Comparison of ENCODE assay signal across 8 cellular contexts in the genomic region with DNA sequence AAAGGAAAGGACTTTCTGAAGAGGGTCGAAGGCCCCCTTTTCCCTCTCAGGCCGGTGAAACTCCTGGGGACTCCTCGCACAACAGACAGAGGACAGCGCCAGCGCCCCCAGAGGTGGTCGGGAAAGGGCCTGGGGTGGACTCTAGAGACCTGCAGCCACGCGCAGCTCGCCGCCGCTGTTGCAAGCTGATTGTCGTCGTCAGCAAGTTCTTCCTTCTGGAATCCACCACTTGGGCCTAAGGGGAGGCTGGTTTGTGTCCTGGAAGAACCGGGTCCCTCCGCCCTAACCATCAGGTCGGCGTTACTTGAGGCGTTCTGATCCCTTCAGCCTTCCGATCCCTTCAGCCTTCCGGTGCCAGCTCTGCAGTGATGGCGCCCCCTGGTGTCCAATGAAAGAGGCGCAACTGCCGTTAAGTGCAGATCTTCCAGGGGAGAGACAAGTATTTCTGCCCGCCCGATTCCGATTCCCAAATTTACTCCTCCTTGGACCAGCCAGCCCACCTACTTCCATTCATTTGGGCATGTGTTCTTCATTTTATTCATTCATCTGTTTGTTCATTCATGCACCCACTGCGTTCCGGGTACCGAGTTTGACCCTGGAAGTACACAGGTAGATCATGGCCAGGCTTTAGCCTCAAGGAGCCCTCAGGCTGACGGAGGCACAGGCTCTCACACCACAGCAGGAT.
DNase-seq lines count a peak whose midpoint lies in the region; ATAC-seq and TF ChIP-seq lines count a peak whose summit lies in the region.

No MANE protein-coding gene starts in this region.

- ATAC-seq in GM18520 (IDR thresholded peaks at IDR 0.05; ENCODE audit: unreplicated experiment) = no peak

- CTCF ChIA-PET in HEK293 (lab: Yijun Ruan, JAX) = interaction anchor here (0.6 to 3.2 kb wide), 61 partner anchors 7 to 1031 kb away, joined by 3 to 34 read pairs (median 4); a partner anchor contains a TSS

- no peaks in the 10 kb centered on the region for H3K36me3 ChIP-seq in HEK293 (ENCODE audit: control insufficient read depth in 2 of 2, insufficient read depth in 1 of 2, low read length in 2 of 2)
- H3K36me3 ChIP-seq in endodermal cell (ENCODE audit: control insufficient read depth, insufficient read depth, low read length) = no peaks in the 10 kb centered on the region
- H3K36me3 ChIP-seq in mesodermal cell (ENCODE audit: control insufficient read depth, insufficient read depth, low read length) = no peaks in the 10 kb centered on the region

- H3K36me3 Mint-ChIP-seq in CD14-positive monocyte (no peaks in the 10 kb centered on the region), endodermal cell (ENCODE audit: low read depth) (no peaks in the 10 kb centered on the region)

- H3K9me3 ChIP-seq in HEK293 (ENCODE audit: control insufficient read depth, insufficient read depth, low read depth, low read length) = no peaks in the 10 kb centered on the region
- peaks cover 6% of the 10 kb centered on the region for H3K9me3 ChIP-seq in endodermal cell (ENCODE audit: control insufficient read depth, low read length)
- H3K9me3 ChIP-seq in mesodermal cell (ENCODE audit: control insufficient read depth, low read length) = no peaks in the 10 kb centered on the region

- intact Hi-C loops in CD14-positive monocyte (cut with micrococcal nuclease) = loop anchor here (2.0 to 5.0 kb wide), 2 partner anchors 394 to 397 kb away; no protein-coding TSS in a partner anchor

- 13 to 14% methylated on average over 13 to 30 of the region's 30 CpGs for WGBS in endodermal cell (ENCODE audit: insufficient coverage in 1 of 2, insufficient read length in 1 of 2), 2 experiments
- 11% methylated on average over 28 to 30 of the region's 30 CpGs for WGBS in mesodermal cell (ENCODE audit: insufficient coverage in 2 of 2), 2 experiments

- H3K27ac Mint-ChIP-seq in CD14-positive monocyte (peak overlapping the region in 1 of 7 donors; percentile 33), endodermal cell (no peak overlapping the region)

- H3K27me3 Mint-ChIP-seq in CD14-positive monocyte (ENCODE audit: low read depth in 3 of 3) (peaks cover 18 to 30% (median 29%) of the 10 kb centered on the region in 3 donors), endodermal cell (ENCODE audit: insufficient read depth) (peaks cover 45% of the 10 kb centered on the region)

- TF ChIP-seq CTCF in CD14-positive monocyte (IDR thresholded peaks at IDR 0.05) = peak; percentile 89
- TF ChIP-seq CTCF in HEK293 (tag by site-specific recombination; IDR thresholded peaks at IDR 0.05) = peak; percentile 94
- peak; percentile 94 for TF ChIP-seq CTCF in endodermal cell (conservative IDR thresholded peaks at IDR 0.05)

- H3K9me3 Mint-ChIP-seq in CD14-positive monocyte (peaks cover 2 to 11% (median 6%) of the 10 kb centered on the region in 7 donors), endodermal cell (peaks cover 5% of the 10 kb centered on the region)

- DNase-seq in CD14-positive monocyte (ENCODE audit: low spot score) = no peak
- peak; percentile 29 for DNase-seq in NCI-H774 (lab: John Stamatoyannopoulos, UW)
- DNase-seq in activated CD8-positive, alpha-beta memory T cell treated with anti-CD3 and anti-CD28 coated beads, Interleukin-2, amount 50 U/mL, for 1 hour (ENCODE audit: extremely low read depth) = peak; percentile 25
- DNase-seq in endodermal cell = peak; percentile 95
- peak; percentile 31 to 51 for DNase-seq in stimulated activated CD8-positive, alpha-beta memory T cell treated with anti-CD3 and anti-CD28 coated beads, Interleukin-15, amount 100 ng/mL, for 4 hours (ENCODE audit: low read depth in 2 of 2)

- H3K27me3 ChIP-seq in endodermal cell (ENCODE audit: control insufficient read depth, insufficient read depth, low read length, poor library complexity, severe bottlenecking) = peaks cover 45% of the 10 kb centered on the region

- H3K4me1 ChIP-seq in HEK293 (ENCODE audit: control insufficient read depth, insufficient read depth, low read length) (no peaks in the 10 kb centered on the region), endodermal cell (ENCODE audit: control insufficient read depth, insufficient read depth, low read length) (no peaks in the 10 kb centered on the region), mesodermal cell (ENCODE audit: control insufficient read depth, insufficient read depth, low read length, poor library complexity, severe bottlenecking) (no peaks in the 10 kb centered on the region)

- H3K4me3 Mint-ChIP-seq in CD14-positive monocyte = peak overlapping the region; percentile 65 to 79
- peak overlapping the region; percentile 36 for H3K4me3 Mint-ChIP-seq in endodermal cell

- peaks cover 11% of the 10 kb centered on the region for H3K4me1 Mint-ChIP-seq in CD14-positive monocyte
- no peaks in the 10 kb centered on the region for H3K4me1 Mint-ChIP-seq in endodermal cell

- POLR2A ChIA-PET in HEK293 (lab: Yijun Ruan, JAX) = no interaction called here

- peak overlapping the region; percentile 51 for H3K4me3 ChIP-seq in HEK293 (ENCODE audit: low read depth, low read length)
- peak overlapping the region; percentile 72 for H3K4me3 ChIP-seq in endodermal cell (ENCODE audit: low read length)
- peak overlapping the region; percentile 31 for H3K4me3 ChIP-seq in mesodermal cell (ENCODE audit: extremely low read depth, insufficient read depth, low read length, poor library complexity, severe bottlenecking)

- H3K9ac ChIP-seq in endodermal cell (ENCODE audit: extremely low read depth, low read length, poor library complexity, severe bottlenecking) = no peak overlapping the region

- H3K27ac ChIP-seq in HEK293 (ENCODE audit: extremely low read depth, low read depth, low read length) = no peak overlapping the region
- no peak overlapping the region for H3K27ac ChIP-seq in endodermal cell (ENCODE audit: low read depth, low read length)
- H3K27ac ChIP-seq in mesodermal cell (ENCODE audit: low read depth, low read length, severe bottlenecking) = no peak overlapping the region

TF ChIP-seq in HEK293, 187 proteins besides CTCF, POLR2A, EP300 and RAD21 (continues in another document):
- TF ChIP-seq BCL11A (tag by site-specific recombination; IDR thresholded peaks at IDR 0.05; ENCODE audit: low read depth) (0 out of 2 replicates have a peak, but pooled peaks have one; percentile 23), ZNF2 (tag by site-specific recombination; IDR thresholded peaks at IDR 0.05) (peak; percentile 85), ZBTB17 (tag by site-specific recombination; IDR thresholded peaks at IDR 0.05) (peak; percentile 85), ZNF341 (tag by site-specific recombination; IDR thresholded peaks at IDR 0.05; ENCODE audit: low read depth) (0 out of 2 replicates have a peak, but pooled peaks have one; percentile 37), ZNF302 (tag by site-specific recombination; IDR thresholded peaks at IDR 0.05; ENCODE audit: low read depth) (no peak), ZNF843 (tag by site-specific recombination; IDR thresholded peaks at IDR 0.05) (no peak)
- TF ChIP-seq, protein P1, sequence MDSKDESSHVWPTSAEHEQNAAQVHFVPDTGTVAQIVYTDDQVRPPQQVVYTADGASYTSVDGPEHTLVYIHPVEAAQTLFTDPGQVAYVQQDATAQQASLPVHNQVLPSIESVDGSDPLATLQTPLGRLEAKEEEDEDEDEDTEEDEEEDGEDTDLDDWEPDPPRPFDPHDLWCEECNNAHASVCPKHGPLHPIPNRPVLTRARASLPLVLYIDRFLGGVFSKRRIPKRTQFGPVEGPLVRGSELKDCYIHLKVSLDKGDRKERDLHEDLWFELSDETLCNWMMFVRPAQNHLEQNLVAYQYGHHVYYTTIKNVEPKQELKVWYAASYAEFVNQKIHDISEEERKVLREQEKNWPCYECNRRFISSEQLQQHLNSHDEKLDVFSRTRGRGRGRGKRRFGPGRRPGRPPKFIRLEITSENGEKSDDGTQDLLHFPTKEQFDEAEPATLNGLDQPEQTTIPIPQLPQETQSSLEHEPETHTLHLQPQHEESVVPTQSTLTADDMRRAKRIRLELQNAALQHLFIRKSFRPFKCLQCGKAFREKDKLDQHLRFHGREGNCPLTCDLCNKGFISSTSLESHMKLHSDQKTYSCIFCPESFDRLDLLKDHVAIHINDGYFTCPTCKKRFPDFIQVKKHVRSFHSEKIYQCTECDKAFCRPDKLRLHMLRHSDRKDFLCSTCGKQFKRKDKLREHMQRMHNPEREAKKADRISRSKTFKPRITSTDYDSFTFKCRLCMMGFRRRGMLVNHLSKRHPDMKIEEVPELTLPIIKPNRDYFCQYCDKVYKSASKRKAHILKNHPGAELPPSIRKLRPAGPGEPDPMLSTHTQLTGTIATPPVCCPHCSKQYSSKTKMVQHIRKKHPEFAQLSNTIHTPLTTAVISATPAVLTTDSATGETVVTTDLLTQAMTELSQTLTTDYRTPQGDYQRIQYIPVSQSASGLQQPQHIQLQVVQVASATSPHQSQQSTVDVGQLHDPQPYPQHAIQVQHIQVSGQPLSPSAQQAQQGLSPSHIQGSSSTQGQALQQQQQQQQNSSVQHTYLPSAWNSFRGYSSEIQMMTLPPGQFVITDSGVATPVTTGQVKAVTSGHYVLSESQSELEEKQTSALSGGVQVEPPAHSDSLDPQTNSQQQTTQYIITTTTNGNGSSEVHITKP (tag by site-specific recombination; IDR thresholded peaks at IDR 0.05) = peak; percentile 81
- TF ChIP-seq, protein P2, sequence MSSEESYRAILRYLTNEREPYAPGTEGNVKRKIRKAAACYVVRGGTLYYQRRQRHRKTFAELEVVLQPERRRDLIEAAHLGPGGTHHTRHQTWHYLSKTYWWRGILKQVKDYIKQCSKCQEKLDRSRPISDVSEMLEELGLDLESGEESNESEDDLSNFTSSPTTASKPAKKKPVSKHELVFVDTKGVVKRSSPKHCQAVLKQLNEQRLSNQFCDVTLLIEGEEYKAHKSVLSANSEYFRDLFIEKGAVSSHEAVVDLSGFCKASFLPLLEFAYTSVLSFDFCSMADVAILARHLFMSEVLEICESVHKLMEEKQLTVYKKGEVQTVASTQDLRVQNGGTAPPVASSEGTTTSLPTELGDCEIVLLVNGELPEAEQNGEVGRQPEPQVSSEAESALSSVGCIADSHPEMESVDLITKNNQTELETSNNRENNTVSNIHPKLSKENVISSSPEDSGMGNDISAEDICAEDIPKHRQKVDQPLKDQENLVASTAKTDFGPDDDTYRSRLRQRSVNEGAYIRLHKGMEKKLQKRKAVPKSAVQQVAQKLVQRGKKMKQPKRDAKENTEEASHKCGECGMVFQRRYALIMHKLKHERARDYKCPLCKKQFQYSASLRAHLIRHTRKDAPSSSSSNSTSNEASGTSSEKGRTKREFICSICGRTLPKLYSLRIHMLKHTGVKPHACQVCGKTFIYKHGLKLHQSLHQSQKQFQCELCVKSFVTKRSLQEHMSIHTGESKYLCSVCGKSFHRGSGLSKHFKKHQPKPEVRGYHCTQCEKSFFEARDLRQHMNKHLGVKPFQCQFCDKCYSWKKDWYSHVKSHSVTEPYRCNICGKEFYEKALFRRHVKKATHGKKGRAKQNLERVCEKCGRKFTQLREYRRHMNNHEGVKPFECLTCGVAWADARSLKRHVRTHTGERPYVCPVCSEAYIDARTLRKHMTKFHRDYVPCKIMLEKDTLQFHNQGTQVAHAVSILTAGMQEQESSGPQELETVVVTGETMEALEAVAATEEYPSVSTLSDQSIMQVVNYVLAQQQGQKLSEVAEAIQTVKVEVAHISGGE (tag by site-specific recombination; conservative IDR thresholded peaks at IDR 0.05; ENCODE audit: low read depth) = peak; percentile 54
